22 cellular contexts compared by ENCODE assay signal in genomic region chr11:115576606-115577005, GRCh38.
A peak's percentile ranks its signal among the peaks of the same experiment; 100 is the strongest.
DNase-seq lines count a peak whose midpoint lies in the region; FAIRE-seq and TF ChIP-seq lines count a peak whose summit lies in the region.
"Had no signal": no experiment of that assay in that cellular context is flagged by ENCODE, and none has a peak within 500 bp of the region (broad histone marks: within the 10 kb centered on the region; RNA-seq: fewer than 3 reads in every experiment).

No MANE protein-coding gene starts in this region.

- TF ChIP-seq CTCF in RWPE1 (conservative IDR thresholded peaks at IDR 0.05; ENCODE audit: low read depth) (no peak), H1 (IDR thresholded peaks at IDR 0.05; ENCODE audit: control extremely low read depth in 1 of 3, insufficient read depth in 1 of 3, low read depth in 1 of 3, low read length in 3 of 3) (no peak)

- no peak for TF ChIP-seq RAD21 in H1 (IDR thresholded peaks at IDR 0.05 in 1 of 2, conservative IDR thresholded peaks at IDR 0.05 in 1 of 2; ENCODE audit: low read depth in 2 of 2, low read length in 2 of 2)

- H4K91ac ChIP-seq in H1 (replicated peaks; ENCODE audit: insufficient read length, low read length), result no peak overlapping the region

- no peaks in the 10 kb centered on the region for H3K36me3 ChIP-seq in H1 (ENCODE audit: control insufficient read depth in 2 of 4, insufficient read depth in 4 of 4, low read length in 3 of 4)
- H3K36me3 ChIP-seq in mesendoderm (ENCODE audit: control insufficient read depth, insufficient read depth, low read length), result no peaks in the 10 kb centered on the region
- H3K36me3 ChIP-seq: BLaER1 treated with 17β-estradiol and CSF1 and Interleukin-3, amounts not matched to agents 10 nM and 100 nM; Peyer's patch had no signal

- no peak overlapping the region for H2BK12ac ChIP-seq in H1 (ENCODE audit: low read depth, low read length)

- no peak overlapping the region for H2AK5ac ChIP-seq in H1 (ENCODE audit: low read depth, low read length)
- H2AK5ac ChIP-seq in mesendoderm (ENCODE audit: low read length), result no peak overlapping the region

- H3K4ac ChIP-seq in H1 (replicated peaks; ENCODE audit: insufficient read length, low read depth, low read length) (no peak overlapping the region), mesendoderm (ENCODE audit: low read depth, low read length) (no peak overlapping the region)

- H3K27ac ChIP-seq in RWPE1 (peak overlapping the region; percentile 66), H1 (ENCODE audit: low read depth, low read length) (no peak overlapping the region), mesendoderm (ENCODE audit: low read depth, low read length) (no peak overlapping the region)
- H3K27ac ChIP-seq: BLaER1 treated with 17β-estradiol and CSF1 and Interleukin-3, amounts not matched to agents 10 nM and 100 nM; Peyer's patch had no signal

- no peaks in the 10 kb centered on the region for H3K23me2 ChIP-seq in H1 (ENCODE audit: low read depth, low read length)

- FAIRE-seq in H1 (lab: Jason Lieb, UNC) (no peak), urothelium cell line (lab: Jason Lieb, UNC) (no peak)
- FAIRE-seq: A204.1, D721Med, GM18507 had no signal

- no peak for TF ChIP-seq EP300 in H1 (IDR thresholded peaks at IDR 0.05; ENCODE audit: borderline replicate concordance in 1 of 2, low read depth in 2 of 2, low read length in 2 of 2)

- DNase-seq in RWPE1 (ENCODE audit: low spot score), result peak; percentile 26
- DNase-seq in H1 (ENCODE audit: low read depth in 1 of 2, low spot score in 2 of 2), result no peak
- peak; percentile 45 for DNase-seq in mesendoderm
- peak; percentile 50 for DNase-seq in urothelium cell line (ENCODE audit: low spot score)
- no peak for DNase-seq in NCI-H526 (lab: John Stamatoyannopoulos, UW)
- DNase-seq in stimulated activated CD8-positive, alpha-beta memory T cell treated with anti-CD3 and anti-CD28 coated beads, Interleukin-4, amount 100 ng/mL, for 48 hours, result no peak
- no peak for DNase-seq in MV-4-11 (lab: John Stamatoyannopoulos, UW)
- DNase-seq: CD4-positive, alpha-beta T cell; KBM-7; MM.1S; NCI-H1048; NCI-H1417 treated with DMSO at 0.1 percent for 48 hours; NCI-H1694 treated with DMSO at 0.1 percent for 48 hours; NCI-H2081; NCI-H2227 treated with DMSO at 0.1 percent for 48 hours; NCI-H69; OCI-M1; Peyer's patch had no signal

- H3K27me3 ChIP-seq in H1 (replicated peaks in 1 of 4; ENCODE audit: control insufficient read depth in 3 of 4, extremely low read depth in 1 of 4, insufficient read depth in 3 of 4, low read length in 3 of 4), result no peaks in the 10 kb centered on the region
- no peaks in the 10 kb centered on the region for H3K27me3 ChIP-seq in mesendoderm (ENCODE audit: insufficient read depth, low read length, poor library complexity)
- H3K27me3 ChIP-seq: BLaER1 treated with 17β-estradiol and CSF1 and Interleukin-3, amounts not matched to agents 10 nM and 100 nM; Peyer's patch had no signal

- H2BK5ac ChIP-seq in H1 (ENCODE audit: low read depth, low read length) (no peak overlapping the region), mesendoderm (ENCODE audit: low read length) (no peak overlapping the region)

- H3K79me2 ChIP-seq in H1 (ENCODE audit: control insufficient read depth in 1 of 2, insufficient read depth in 2 of 2, low read length in 2 of 2), result no peaks in the 10 kb centered on the region
- H3K79me2 ChIP-seq in mesendoderm (ENCODE audit: control insufficient read depth, insufficient read depth, low read length), result no peaks in the 10 kb centered on the region

- 94% methylated on average over 5 of the region's 5 CpGs; no CpG with 5 or more reads in 1 of the 2 experiments for WGBS in H1 (ENCODE audit: extremely low coverage in 1 of 2, insufficient coverage in 1 of 2, insufficient read length in 1 of 2, insufficient replicate concordance in 2 of 2, low coverage in 1 of 2, low lambda C conversion rate in 2 of 2, missing lambda C conversion rate in 1 of 2), 2 experiments
- WGBS in mesendoderm (ENCODE audit: extremely low coverage, insufficient coverage, low lambda C conversion rate), result no CpG with 5 or more reads among the region's 5 CpGs

- H4K8ac ChIP-seq in H1 (ENCODE audit: extremely low read depth, insufficient read depth, low read length), result no peak overlapping the region
- H4K8ac ChIP-seq in mesendoderm (ENCODE audit: low read depth, low read length), result no peak overlapping the region

- H3K4me2 ChIP-seq in H1 (ENCODE audit: insufficient read depth in 1 of 2, low read depth in 2 of 2, low read length in 2 of 2), result no peak overlapping the region
- H3K4me2 ChIP-seq in mesendoderm (ENCODE audit: low read length), result no peak overlapping the region
- H3K4me2 ChIP-seq: BLaER1 treated with 17β-estradiol and CSF1 and Interleukin-3, amounts not matched to agents 10 nM and 100 nM had no signal

- peaks cover 0 to 6% (median 3%) of the 10 kb centered on the region in 4 experiments; a peak in 3 of 7 replicates for H3K4me1 ChIP-seq in H1 (replicated peaks in 1 of 4; ENCODE audit: control insufficient read depth in 3 of 4, insufficient read depth in 4 of 4, low read length in 3 of 4)
- H3K4me1 ChIP-seq in mesendoderm (ENCODE audit: control insufficient read depth, low read depth, low read length), result peaks cover 5% of the 10 kb centered on the region
- H3K4me1 ChIP-seq: Peyer's patch had no signal

- H3K79me1 ChIP-seq in H1 (ENCODE audit: low read depth, low read length) (no peaks in the 10 kb centered on the region; the same call in 1 of the 2 replicates), mesendoderm (ENCODE audit: low read length) (no peaks in the 10 kb centered on the region)

- H3K23ac ChIP-seq in H1 (ENCODE audit: insufficient read length), result no peak overlapping the region
- no peak overlapping the region for H3K23ac ChIP-seq in mesendoderm (ENCODE audit: low read length)

- H2BK15ac ChIP-seq in H1 (ENCODE audit: low read length) (no peak overlapping the region), mesendoderm (replicated peaks; ENCODE audit: low read depth) (no peak overlapping the region)

- 0 out of 2 replicates have a peak overlapping the region, but pooled peaks have one; percentile 24 for H3K18ac ChIP-seq in H1 (ENCODE audit: extremely low read depth, low read length)
- H3K18ac ChIP-seq in mesendoderm (ENCODE audit: low read length), result no peak overlapping the region

- H3K9ac ChIP-seq in H1 (replicated peaks in 1 of 4; ENCODE audit: extremely low read depth in 1 of 4, low read depth in 3 of 4, low read length in 3 of 4), result no peak overlapping the region
- H3K9ac ChIP-seq in mesendoderm (ENCODE audit: low read length), result no peak overlapping the region
- H3K9ac ChIP-seq: BLaER1 treated with 17β-estradiol and CSF1 and Interleukin-3, amounts not matched to agents 10 nM and 100 nM had no signal

- no peaks in the 10 kb centered on the region for H4K20me1 ChIP-seq in H1 (replicated peaks in 1 of 2; ENCODE audit: control insufficient read depth in 1 of 2, insufficient read depth in 2 of 2, low read length in 2 of 2)
- H4K20me1 ChIP-seq: BLaER1 treated with 17β-estradiol and CSF1 and Interleukin-3, amounts not matched to agents 10 nM and 100 nM had no signal

- CTCF ChIA-PET in RWPE1 (lab: Yijun Ruan, JAX) (no interaction called here), H1 (lab: Charles Lee; ENCODE audit: partially characterized antibody) (no interaction called here)

- H3K14ac ChIP-seq in H1 (ENCODE audit: insufficient read length), result no peak overlapping the region

- no peak overlapping the region for H3K56ac ChIP-seq in H1 (replicated peaks; ENCODE audit: insufficient read length, low read depth, low read length)
- no peak overlapping the region for H3K56ac ChIP-seq in mesendoderm (ENCODE audit: low read length)

- POLR2A ChIA-PET in RWPE1 (lab: Yijun Ruan, JAX; ENCODE audit: low non-redundant PET), result no interaction called here
- POLR2A ChIA-PET in H1 (lab: Charles Lee; ENCODE audit: partially characterized antibody), result no interaction called here

- H2BK20ac ChIP-seq in H1 (ENCODE audit: low read length), result no peak overlapping the region

- no peak overlapping the region for H4K5ac ChIP-seq in H1 (ENCODE audit: insufficient read length, low read depth, low read length)
- H4K5ac ChIP-seq in mesendoderm (ENCODE audit: low read length), result no peak overlapping the region

- H3K4me3 ChIP-seq in H1 (ENCODE audit: extremely low read depth in 1 of 4, insufficient read depth in 2 of 4, low read depth in 3 of 4, low read length in 4 of 4) (no peak overlapping the region), mesendoderm (ENCODE audit: low read length) (no peak overlapping the region)
- H3K4me3 ChIP-seq: BLaER1 treated with 17β-estradiol and CSF1 and Interleukin-3, amounts not matched to agents 10 nM and 100 nM; Peyer's patch had no signal

- H3K9me3 ChIP-seq in H1 (ENCODE audit: insufficient read depth in 2 of 2, low read depth in 1 of 2, low read length in 1 of 2), result no peaks in the 10 kb centered on the region
- H3K9me3 ChIP-seq: BLaER1 treated with 17β-estradiol and CSF1 and Interleukin-3, amounts not matched to agents 10 nM and 100 nM; Peyer's patch had no signal

- peak overlapping the region; percentile 87 for H2AFZ ChIP-seq in H1 (ENCODE audit: low read length)

- H2BK120ac ChIP-seq in H1 (replicated peaks; ENCODE audit: low read depth, low read length) (no peak overlapping the region), mesendoderm (ENCODE audit: low read depth, low read length) (no peak overlapping the region)

- no peak for TF ChIP-seq POLR2A in H1 (IDR thresholded peaks at IDR 0.05; ENCODE audit: control extremely low read depth in 1 of 2, low read depth in 2 of 2, low read length in 2 of 2)

TF ChIP-seq in H1, 55 proteins besides CTCF, POLR2A, EP300 and RAD21:
- no peak for TF ChIP-seq SP1 (IDR thresholded peaks at IDR 0.05; ENCODE audit: low read depth, low read length)
- TF ChIP-seq POLR2AphosphoS5 (IDR thresholded peaks at IDR 0.05; ENCODE audit: low read depth, low read length), result no peak
- TF ChIP-seq CTBP2 (IDR thresholded peaks at IDR 0.05; ENCODE audit: borderline replicate concordance, insufficient read depth, insufficient read length, low read length), result no peak
- TF ChIP-seq SP2 (IDR thresholded peaks at IDR 0.05; ENCODE audit: low read length), result no peak
- no peak for TF ChIP-seq TBP (IDR thresholded peaks at IDR 0.05; ENCODE audit: low read depth, low read length)
- TF ChIP-seq SAP30 (IDR thresholded peaks at IDR 0.05; ENCODE audit: insufficient read depth, insufficient replicate concordance, low read length), result no peak
- TF ChIP-seq BCL11A (IDR thresholded peaks at IDR 0.05; ENCODE audit: low read depth in 2 of 2, low read length in 2 of 2), result no peak
TF ChIP-seq in H1: peak in this region for 0.

Comparison
In these comparisons a context has a peak if more than half of its experiments do, and no peak if none do; other contexts are left out.
1. DNase-seq: peak in RWPE1 (single experiment), mesendoderm (single experiment) and urothelium cell line (single experiment); none in H1 (0 of 2), NCI-H526 (0 of 2), stimulated activated CD8-positive, alpha-beta memory T cell treated with anti-CD3 and anti-CD28 coated beads, Interleukin-4, amount 100 ng/mL, for 48 hours (single experiment) and MV-4-11 (single experiment).